8 cellular contexts compared by ENCODE assay signal in genomic region chr17:47802341-47803022, GRCh38. TPM values are rescaled to one million over a fixed set of nuclear protein-coding genes. Genes with fewer than 3 reads are reported as not detected.
A peak's percentile ranks its signal among the peaks of the same experiment; 100 is the strongest.
DNase-seq lines count a peak whose midpoint lies in the region; ATAC-seq and TF ChIP-seq lines count a peak whose summit lies in the region.

No MANE protein-coding gene starts in this region.

- H3K27me3 Mint-ChIP-seq in activated CD4-positive, alpha-beta T cell treated with anti-CD3 and anti-CD28 coated beads for 36 hours, result peaks cover 2% of the 10 kb centered on the region
- peaks cover 6% of the 10 kb centered on the region in 2 donors for H3K27me3 Mint-ChIP-seq in stimulated activated naive B cell treated with anti-CD40 and anti-IgM and Interleukin-4, amounts not matched to agents 10 μg/mL and 1 μg/mL and 100 μg/mL, for 72 hours

- no peak overlapping the region for H3K4me3 Mint-ChIP-seq in activated CD4-positive, alpha-beta T cell treated with anti-CD3 and anti-CD28 coated beads for 36 hours
- H3K4me3 Mint-ChIP-seq in stimulated activated naive B cell treated with anti-CD40 and anti-IgM and Interleukin-4, amounts not matched to agents 10 μg/mL and 1 μg/mL and 100 μg/mL, for 72 hours, result no peak overlapping the region

- intact Hi-C loops in activated CD4-positive, alpha-beta T cell treated with anti-CD3 and anti-CD28 coated beads for 36 hours (cut with DNase I, micrococcal nuclease), result loop anchor here (1.0 to 10.0 kb wide), 8 partner anchors 25 to 570 kb away; no protein-coding TSS in a partner anchor
- intact Hi-C loops in dorsolateral prefrontal cortex (cut with DNase I), result loop anchor here (5.0 to 10.0 kb wide), 3 partner anchors 105 to 140 kb away; partner anchors contain the start of gene TBKBP1 (in 1 of the 2)

- TF ChIP-seq CTCF in AG09309 (IDR thresholded peaks at IDR 0.05; ENCODE audit: control insufficient read depth, insufficient read depth, low read depth, low read length, missing control alignments), result peak; percentile 66
- peak; percentile 62 for TF ChIP-seq CTCF in GM20000 (IDR thresholded peaks at IDR 0.05; ENCODE audit: extremely low read depth, missing control alignments)
- TF ChIP-seq CTCF in dorsolateral prefrontal cortex (IDR thresholded peaks at IDR 0.05 in 54 of 56, conservative IDR thresholded peaks at IDR 0.05 in 2 of 56; ENCODE audit: low read depth in 1 of 56, partially characterized antibody in 56 of 56), result peak in 53 of 56 donors; percentile 31 to 69 (median 51)

- no peak overlapping the region for H3K27ac ChIP-seq in dorsolateral prefrontal cortex

- no peak overlapping the region for H3K4me3 ChIP-seq in AG09309 (ENCODE audit: control insufficient read depth, low read depth, low read length)
- H3K4me3 ChIP-seq in dorsolateral prefrontal cortex, result no peak overlapping the region

- H3K36me3 Mint-ChIP-seq in activated CD4-positive, alpha-beta T cell treated with anti-CD3 and anti-CD28 coated beads for 36 hours (ENCODE audit: low read depth), result no peaks in the 10 kb centered on the region
- H3K36me3 Mint-ChIP-seq in stimulated activated naive B cell treated with anti-CD40 and anti-IgM and Interleukin-4, amounts not matched to agents 10 μg/mL and 1 μg/mL and 100 μg/mL, for 72 hours, result peaks cover 10 to 11% of the 10 kb centered on the region in 2 donors

- ATAC-seq in activated CD4-positive, alpha-beta T cell treated with anti-CD3 and anti-CD28 coated beads for 36 hours, result peak; percentile 98
- ATAC-seq in stimulated activated naive B cell treated with anti-CD40 and anti-IgM and Interleukin-4, amounts not matched to agents 10 μg/mL and 1 μg/mL and 100 μg/mL, for 72 hours (replicated peaks), result peak; percentile 93 to 96
- no peak for ATAC-seq in HG03469 (IDR thresholded peaks at IDR 0.05; ENCODE audit: unreplicated experiment)

- H3K4me1 Mint-ChIP-seq in activated CD4-positive, alpha-beta T cell treated with anti-CD3 and anti-CD28 coated beads for 36 hours, result no peaks in the 10 kb centered on the region
- H3K4me1 Mint-ChIP-seq in stimulated activated naive B cell treated with anti-CD40 and anti-IgM and Interleukin-4, amounts not matched to agents 10 μg/mL and 1 μg/mL and 100 μg/mL, for 72 hours, result peaks cover 0 to 3% of the 10 kb centered on the region in 2 donors

- H3K27ac Mint-ChIP-seq in activated CD4-positive, alpha-beta T cell treated with anti-CD3 and anti-CD28 coated beads for 36 hours, result no peak overlapping the region
- no peak overlapping the region for H3K27ac Mint-ChIP-seq in stimulated activated naive B cell treated with anti-CD40 and anti-IgM and Interleukin-4, amounts not matched to agents 10 μg/mL and 1 μg/mL and 100 μg/mL, for 72 hours

- no peaks in the 10 kb centered on the region for H3K9me3 Mint-ChIP-seq in activated CD4-positive, alpha-beta T cell treated with anti-CD3 and anti-CD28 coated beads for 36 hours (ENCODE audit: low read depth)
- H3K9me3 Mint-ChIP-seq in stimulated activated naive B cell treated with anti-CD40 and anti-IgM and Interleukin-4, amounts not matched to agents 10 μg/mL and 1 μg/mL and 100 μg/mL, for 72 hours, result no peaks in the 10 kb centered on the region

- DNase-seq in AG09309 (ENCODE audit: low read depth) (peak; percentile 2), GM20000 (ENCODE audit: low spot score) (peak; percentile 84), NCI-H2171 treated with DMSO at 0.1 percent for 48 hours (lab: John Stamatoyannopoulos, UW) (peak; percentile 83), dorsolateral prefrontal cortex (peak in 7 of 10 donors; percentile 37 to 63 (median 51)), myocyte (ENCODE audit: low read depth) (peak; percentile 84)
- DNase-seq in activated CD4-positive, alpha-beta T cell treated with anti-CD3 and anti-CD28 coated beads for 36 hours, result peak; percentile 81
- DNase-seq in stimulated activated naive B cell treated with anti-CD40 and anti-IgM and Interleukin-4, amounts not matched to agents 10 μg/mL and 1 μg/mL and 100 μg/mL, for 72 hours, result peak; percentile 33

- POLR2A ChIA-PET in activated CD4-positive, alpha-beta T cell treated with anti-CD3 and anti-CD28 coated beads for 36 hours (lab: Charles Lee), result no interaction called here

- CTCF ChIA-PET in activated CD4-positive, alpha-beta T cell treated with anti-CD3 and anti-CD28 coated beads for 36 hours (lab: Charles Lee), result interaction anchor here (0.6 to 2.1 kb wide), 11 partner anchors 9 to 147 kb away, joined by 3 to 6 read pairs (median 4); no protein-coding TSS in a partner anchor

- H3K27me3 ChIP-seq in dorsolateral prefrontal cortex, result no peaks in the 10 kb centered on the region

RNA-seq across cellular contexts. Expression of gene OSBPL7, which starts 19.1 kb away (rescaled TPM):
- 10 to 100 TPM; 12.8 to 12.9 TPM for total RNA-seq in activated CD4-positive, alpha-beta T cell treated with anti-CD3 and anti-CD28 coated beads for 36 hours
- 10 to 100 TPM; 13.8 to 44.3 (median 26.5) TPM for total RNA-seq in dorsolateral prefrontal cortex
- 18.6 and 32.1 TPM in 2 replicates for total RNA-seq in myocyte
- 12.3 TPM for polyA plus RNA-seq in myocyte (2012)

RNA-seq across cellular contexts. Expression of gene MRPL10, which starts 28.9 kb away (rescaled TPM):
- total RNA-seq in activated CD4-positive, alpha-beta T cell treated with anti-CD3 and anti-CD28 coated beads for 36 hours, result 10 to 100 TPM; 66.9 to 70.9 TPM
- 10 to 100 TPM; 26.3 to 47.8 (median 35.6) TPM for total RNA-seq in dorsolateral prefrontal cortex
- total RNA-seq in myocyte, result 53.4 and 53.6 TPM in 2 replicates
- polyA plus RNA-seq in myocyte (2012), result 49.9 TPM

RNA-seq across cellular contexts. Expression of gene LRRC46, which starts 29.0 kb away (rescaled TPM):
- under 1 TPM; 0.46 to 0.82 TPM for total RNA-seq in activated CD4-positive, alpha-beta T cell treated with anti-CD3 and anti-CD28 coated beads for 36 hours
- total RNA-seq in dorsolateral prefrontal cortex, result 1 to 10 TPM in 20 of 120 experiments, under 1 TPM in 56, not detected in 44; 0.26 to 1.8 (median 0.75) TPM
- 0.05 and 0.21 TPM in 2 replicates for total RNA-seq in myocyte
- polyA plus RNA-seq in myocyte (2012), result 1.2 TPM

RNA-seq across cellular contexts. Expression of gene SCRN2, which starts 38.6 kb away (rescaled TPM):
- 10 to 100 TPM; 21.5 to 25.2 TPM for total RNA-seq in activated CD4-positive, alpha-beta T cell treated with anti-CD3 and anti-CD28 coated beads for 36 hours
- total RNA-seq in dorsolateral prefrontal cortex (10 to 100 TPM; 18.1 to 42.2 (median 27.6) TPM), myocyte (111 and 158 TPM in 2 replicates)
- polyA plus RNA-seq in myocyte (2012), result 85.2 TPM

RNA-seq across cellular contexts. Expression of gene SP6, which starts 48.5 kb away (rescaled TPM):
- under 1 TPM; 0.07 to 0.14 TPM for total RNA-seq in activated CD4-positive, alpha-beta T cell treated with anti-CD3 and anti-CD28 coated beads for 36 hours
- total RNA-seq in dorsolateral prefrontal cortex (under 1 TPM in 85 of 120 experiments, not detected in 35; 0.10 to 0.62 (median 0.24) TPM), myocyte (0.05 and 0.16 TPM in 2 replicates)
- polyA plus RNA-seq in myocyte (2012), result 0.05 TPM

Comparison
In these comparisons a context has a peak if more than half of its experiments do, and no peak if none do; other contexts are left out.
1. DNase-seq: peak in every context shown above with its lines; median percentile 84 in GM20000; 84 in myocyte; 83 in NCI-H2171 treated with DMSO at 0.1 percent for 48 hours; 81 in activated CD4-positive, alpha-beta T cell treated with anti-CD3 and anti-CD28 coated beads for 36 hours; 51 in dorsolateral prefrontal cortex; 33 in stimulated activated naive B cell treated with anti-CD40 and anti-IgM and Interleukin-4, amounts not matched to agents 10 μg/mL and 1 μg/mL and 100 μg/mL, for 72 hours; 2 in AG09309.